Comparison of ENCODE assay signal across 8 cellular contexts in the genomic region with DNA sequence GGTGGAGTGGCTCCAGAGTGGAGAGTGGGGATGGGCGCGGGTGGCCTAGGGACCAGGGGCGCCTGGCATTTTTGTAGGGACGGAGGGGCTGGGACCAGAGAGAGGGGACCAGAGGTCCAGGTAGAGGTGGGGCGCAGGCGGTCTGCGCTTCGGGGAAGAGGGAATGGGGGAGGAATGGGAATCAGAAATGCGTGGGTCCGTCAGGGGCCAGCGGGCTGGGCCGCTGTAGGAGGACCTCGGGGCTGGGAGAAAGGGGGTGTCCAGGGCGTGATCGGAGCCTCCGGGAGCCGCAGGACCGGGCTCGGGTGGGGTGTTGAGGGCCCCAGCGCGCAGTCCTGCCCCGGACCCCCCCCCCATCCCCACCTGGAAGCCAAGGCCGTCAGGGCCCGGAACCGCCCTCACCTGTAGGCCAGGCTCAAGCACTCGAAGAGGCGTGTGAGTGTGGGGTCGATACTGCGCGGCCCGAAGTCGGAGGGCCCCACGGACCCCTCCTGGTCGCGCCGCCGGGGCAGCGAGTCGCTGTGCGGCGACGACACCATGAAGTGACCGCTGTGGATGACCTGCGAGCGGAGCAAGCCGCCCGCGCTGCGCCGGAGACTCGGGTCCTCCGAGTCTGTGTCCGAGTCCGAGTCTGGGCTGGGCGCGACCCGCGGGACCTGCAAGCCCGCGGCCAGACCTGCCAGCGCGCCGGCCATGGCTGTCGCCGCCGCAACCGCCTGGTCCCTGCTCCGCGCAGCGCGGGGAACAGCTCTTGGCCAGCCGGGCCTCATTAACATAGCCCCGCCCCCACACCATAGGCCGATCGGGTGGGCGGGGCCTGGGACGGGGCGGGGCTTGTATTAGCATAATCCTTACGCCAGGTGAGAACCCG. TPM values are rescaled to one million over a fixed set of nuclear protein-coding genes. Genes with fewer than 3 reads are reported as not detected.
DNase-seq lines count a peak whose midpoint lies in the region; ATAC-seq and TF ChIP-seq lines count a peak whose summit lies in the region.

A gene with protein sequence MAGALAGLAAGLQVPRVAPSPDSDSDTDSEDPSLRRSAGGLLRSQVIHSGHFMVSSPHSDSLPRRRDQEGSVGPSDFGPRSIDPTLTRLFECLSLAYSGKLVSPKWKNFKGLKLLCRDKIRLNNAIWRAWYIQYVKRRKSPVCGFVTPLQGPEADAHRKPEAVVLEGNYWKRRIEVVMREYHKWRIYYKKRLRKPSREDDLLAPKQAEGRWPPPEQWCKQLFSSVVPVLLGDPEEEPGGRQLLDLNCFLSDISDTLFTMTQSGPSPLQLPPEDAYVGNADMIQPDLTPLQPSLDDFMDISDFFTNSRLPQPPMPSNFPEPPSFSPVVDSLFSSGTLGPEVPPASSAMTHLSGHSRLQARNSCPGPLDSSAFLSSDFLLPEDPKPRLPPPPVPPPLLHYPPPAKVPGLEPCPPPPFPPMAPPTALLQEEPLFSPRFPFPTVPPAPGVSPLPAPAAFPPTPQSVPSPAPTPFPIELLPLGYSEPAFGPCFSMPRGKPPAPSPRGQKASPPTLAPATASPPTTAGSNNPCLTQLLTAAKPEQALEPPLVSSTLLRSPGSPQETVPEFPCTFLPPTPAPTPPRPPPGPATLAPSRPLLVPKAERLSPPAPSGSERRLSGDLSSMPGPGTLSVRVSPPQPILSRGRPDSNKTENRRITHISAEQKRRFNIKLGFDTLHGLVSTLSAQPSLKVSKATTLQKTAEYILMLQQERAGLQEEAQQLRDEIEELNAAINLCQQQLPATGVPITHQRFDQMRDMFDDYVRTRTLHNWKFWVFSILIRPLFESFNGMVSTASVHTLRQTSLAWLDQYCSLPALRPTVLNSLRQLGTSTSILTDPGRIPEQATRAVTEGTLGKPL (minus strand): TSS at position 725 of the 871 bp plus-strand sequence. CDS start 30 bp downstream, at position 695.

- DNase-seq in DMS53 (lab: John Stamatoyannopoulos, UW) (peak; percentile 98), NCI-H1694 treated with DMSO at 0.1 percent for 48 hours (lab: John Stamatoyannopoulos, UW) (peak; percentile 23), colonic mucosa (peak; percentile 95), left colon (peak; percentile 88 to 97), GM10248 (ENCODE audit: extremely low spot score) (no peak), Kasumi-1 (lab: John Stamatoyannopoulos, UW) (no peak)
- peak; percentile 88 for DNase-seq in activated CD4-positive, alpha-beta T cell treated with anti-CD3 and anti-CD28 coated beads, Interleukin-2, amount 10 ng/mL, durations not matched to agents 24 days and 14 days
- peak; percentile 82 for DNase-seq in stimulated activated CD4-positive, alpha-beta T cell treated with anti-CD3 and anti-CD28 coated beads, Interleukin-15, amount 100 ng/mL, for 24 hours

- H3K4me3 Mint-ChIP-seq in activated CD4-positive, alpha-beta T cell treated with anti-CD3 and anti-CD28 coated beads, Interleukin-2, amount 10 ng/mL, durations not matched to agents 24 days and 14 days = peak within 1 kb of the TSS; percentile 34

- H3K9me3 ChIP-seq in colonic mucosa = no peaks in the 10 kb centered on the region

- peaks cover 8% of the 10 kb centered on the region for H3K4me1 ChIP-seq in colonic mucosa

- H3K27me3 Mint-ChIP-seq in activated CD4-positive, alpha-beta T cell treated with anti-CD3 and anti-CD28 coated beads, Interleukin-2, amount 10 ng/mL, durations not matched to agents 24 days and 14 days = peaks cover 55% of the 10 kb centered on the region

- ATAC-seq in left colon = peak; percentile 95

- CTCF ChIA-PET in GM10248 (lab: Yijun Ruan, JAX) = interaction anchor here (0.9 to 1.5 kb wide), 2 partner anchors 17 to 110 kb away, joined by 3 to 5 read pairs; no protein-coding TSS in a partner anchor

- POLR2A ChIA-PET in GM10248 (lab: Yijun Ruan, JAX) = no interaction called here

- H3K36me3 ChIP-seq in colonic mucosa = no peaks in the 10 kb centered on the region

- H3K36me3 Mint-ChIP-seq in activated CD4-positive, alpha-beta T cell treated with anti-CD3 and anti-CD28 coated beads, Interleukin-2, amount 10 ng/mL, durations not matched to agents 24 days and 14 days (ENCODE audit: low read depth) = no peaks in the 10 kb centered on the region

- no peaks in the 10 kb centered on the region for H3K9me3 Mint-ChIP-seq in activated CD4-positive, alpha-beta T cell treated with anti-CD3 and anti-CD28 coated beads, Interleukin-2, amount 10 ng/mL, durations not matched to agents 24 days and 14 days

- H3K27ac ChIP-seq in colonic mucosa = no peak within 1 kb of the TSS

- TF ChIP-seq CTCF in colonic mucosa (IDR thresholded peaks at IDR 0.05) (no peak), GM10248 (IDR thresholded peaks at IDR 0.05; ENCODE audit: control extremely low read depth, extremely low read depth, low read depth, missing control alignments) (no peak)

- peaks cover 4% of the 10 kb centered on the region for H3K4me1 Mint-ChIP-seq in activated CD4-positive, alpha-beta T cell treated with anti-CD3 and anti-CD28 coated beads, Interleukin-2, amount 10 ng/mL, durations not matched to agents 24 days and 14 days

- H3K27me3 ChIP-seq in colonic mucosa = peaks cover 19% of the 10 kb centered on the region

- H3K9ac ChIP-seq in colonic mucosa (ENCODE audit: low read depth in 2 of 2, low read length in 2 of 2) = peak within 1 kb of the TSS; percentile 24 to 26

- peak within 1 kb of the TSS; percentile 52 for H3K4me3 ChIP-seq in colonic mucosa

- no peak within 1 kb of the TSS for H3K27ac Mint-ChIP-seq in activated CD4-positive, alpha-beta T cell treated with anti-CD3 and anti-CD28 coated beads, Interleukin-2, amount 10 ng/mL, durations not matched to agents 24 days and 14 days

- intact Hi-C loops in activated CD4-positive, alpha-beta T cell treated with anti-CD3 and anti-CD28 coated beads, Interleukin-2, amount 10 ng/mL, durations not matched to agents 24 days and 14 days (cut with micrococcal nuclease) = loop anchor here (1.0 kb wide), 1 partner anchor 43 kb away; a partner anchor contains a TSS
- intact Hi-C loops in colonic mucosa (cut with DNase I) (no loop called here), left colon (cut with DNase I, micrococcal nuclease) (no loop called here)

RNA-seq across cellular contexts. Expression of the gene that starts here (rescaled TPM):
- total RNA-seq in activated CD4-positive, alpha-beta T cell treated with anti-CD3 and anti-CD28 coated beads, Interleukin-2, amount 10 ng/mL, durations not matched to agents 24 days and 14 days = not detected in 2 replicates
- total RNA-seq in colonic mucosa (10 to 100 TPM in 1 of 2 donors, 1 to 10 TPM in 1; 9.5 to 15.7 TPM), left colon (10 to 100 TPM; 13.2 to 23.3 TPM)

Comparison
In these comparisons a context has a peak if more than half of its experiments do, and no peak if none do; other contexts are left out.
1. RNA of the gene that starts here (total RNA-seq): 13.2 to 23.3 TPM in left colon and 9.5 to 15.7 TPM in colonic mucosa; not detected in activated CD4-positive, alpha-beta T cell treated with anti-CD3 and anti-CD28 coated beads, Interleukin-2, amount 10 ng/mL, durations not matched to agents 24 days and 14 days; every median in the first group is over 10 times any median in the second.
2. Peak in DNase-seq in activated CD4-positive, alpha-beta T cell treated with anti-CD3 and anti-CD28 coated beads, Interleukin-2, amount 10 ng/mL, durations not matched to agents 24 days and 14 days; RNA of the gene not detected or under 1 TPM.
3. DNase-seq: peak in DMS53 (single experiment), NCI-H1694 treated with DMSO at 0.1 percent for 48 hours (single experiment), colonic mucosa (single experiment), left colon (2 of 2) and stimulated activated CD4-positive, alpha-beta T cell treated with anti-CD3 and anti-CD28 coated beads, Interleukin-15, amount 100 ng/mL, for 24 hours (single experiment); none in GM10248 (single experiment) and Kasumi-1 (0 of 2).